ENCODE assay signal across 9 cellular contexts in genomic region chr11:116605543-116605942, GRCh38.
DNase-seq lines count a peak whose midpoint lies in the region; ATAC-seq, FAIRE-seq and TF ChIP-seq lines count a peak whose summit lies in the region.
"Had no signal": no experiment of that assay in that cellular context is flagged by ENCODE, and none has a peak within 500 bp of the region (broad histone marks: within the 10 kb centered on the region; RNA-seq: fewer than 3 reads in every experiment).

No MANE protein-coding gene starts in this region.

- TF ChIP-seq CTCF in vagina (IDR thresholded peaks at IDR 0.05): no peak

- H3K4me1 ChIP-seq in vagina: no peaks in the 10 kb centered on the region

- TF ChIP-seq POLR2A in vagina (IDR thresholded peaks at IDR 0.05): no peak

- FAIRE-seq in HTR-8/SVneo (lab: Jason Lieb, UNC): no peak

- intact Hi-C loops in left colon (cut with DNase I, micrococcal nuclease): no loop called here
- intact Hi-C loops in vagina (cut with DNase I): no loop called here

- H3K9me3 ChIP-seq in vagina: no peaks in the 10 kb centered on the region

- DNase-seq in ELR (ENCODE audit: low read depth): peak; percentile 50
- DNase-seq in HTR-8/SVneo (ENCODE audit: insufficient read length, low spot score): peak; percentile 53
- DNase-seq in activated CD4-positive, alpha-beta T cell treated with anti-CD3 and anti-CD28 coated beads, Interleukin-2, amount 50 U/mL, for 48 hours: peak; percentile 27 to 57
- peak in 1 of 2 donors; percentile 35 for DNase-seq in left colon
- DNase-seq in vagina (ENCODE audit: extremely low spot score in 2 of 2): no peak
- DNase-seq in NCI-H2029 (lab: John Stamatoyannopoulos, UW): no peak

- ATAC-seq in left colon (peak; percentile 43), GM21717 (IDR thresholded peaks at IDR 0.05; ENCODE audit: unreplicated experiment) (no peak), HG03378 (IDR thresholded peaks at IDR 0.05; ENCODE audit: unreplicated experiment) (no peak)
- ATAC-seq: naive thymus-derived CD4-positive, alpha-beta T cell had no signal

- H3K27me3 ChIP-seq in vagina: no peaks in the 10 kb centered on the region

- no peak overlapping the region for H3K27ac ChIP-seq in vagina

- no peak overlapping the region for H3K4me3 ChIP-seq in vagina

- H3K36me3 ChIP-seq in vagina: no peaks in the 10 kb centered on the region

Comparison
In these comparisons a context has a peak if more than half of its experiments do, and no peak if none do; other contexts are left out.
1. DNase-seq: peak in ELR (single experiment), HTR-8/SVneo (single experiment) and activated CD4-positive, alpha-beta T cell treated with anti-CD3 and anti-CD28 coated beads, Interleukin-2, amount 50 U/mL, for 48 hours (2 of 2); none in vagina (0 of 2) and NCI-H2029 (single experiment).